ENCODE assay signal across 23 cellular contexts in genomic region chr1:194366705-194367104, GRCh38.
"Had no signal": no experiment of that assay in that cellular context is flagged by ENCODE, and none has a peak within 500 bp of the region (broad histone marks: within the 10 kb centered on the region; RNA-seq: fewer than 3 reads in every experiment).

No MANE protein-coding gene starts in this region.

- H3K27ac Mint-ChIP-seq: activated naive CD4-positive, alpha-beta T cell treated with anti-CD3 and anti-CD28 coated beads, Interleukin-2, amount 50 U/mL, for 72 hours; activated T-cell treated with anti-CD3 and anti-CD28 coated beads, Interleukin-2, amount 50 U/mL, for 24 hours; activated T-helper 17 cell treated with anti-CD3 and anti-CD28 coated beads, Interleukin-2, amount 50 U/mL, for 72 hours; naive thymus-derived CD4-positive, alpha-beta T cell; stimulated activated memory B cell treated with anti-CD40 and anti-IgM and Interleukin-4, amounts not matched to agents 10 μg/mL and 1 μg/mL and 100 μg/mL, for 72 hours; T-cell; T-helper 2 cell treated with Interferon-gamma antibody and Interleukin-4, amounts not matched to agents 5 μg/mL and 100 μg/mL, for 36 hours had no signal

- H3K4me3 ChIP-seq: heart right ventricle, lung, right lobe of liver, uterus had no signal

- H3K9me3 ChIP-seq: right lobe of liver, uterus had no signal

- DNase-seq: activated CD4-positive, alpha-beta T cell treated with anti-CD3 and anti-CD28 coated beads, Interleukin-2, amount 50 U/mL, for 4 hours; activated CD8-positive, alpha-beta memory T cell treated with anti-CD3 and anti-CD28 coated beads for 24 hours; activated CD8-positive, alpha-beta memory T cell treated with anti-CD3 and anti-CD28 coated beads, Interleukin-2, amount 50 U/mL, for 4 hours; activated T-cell treated with anti-CD3 and anti-CD28 coated beads, Interleukin-2, amount 50 U/mL, for 24 hours; caudate nucleus; effector memory CD4-positive, alpha-beta T cell; heart right ventricle; naive thymus-derived CD4-positive, alpha-beta T cell; occipital lobe; right lobe of liver; small intestine; stimulated activated CD4-positive, alpha-beta T cell treated with anti-CD3 and anti-CD28 coated beads, Interleukin-15, amount 100 ng/mL, for 24 hours; T-cell; uterus had no signal

- H3K27me3 Mint-ChIP-seq: activated T-helper 17 cell treated with anti-CD3 and anti-CD28 coated beads, Interleukin-2, amount 50 U/mL, for 72 hours; stimulated activated memory B cell treated with anti-CD40 and anti-IgM and Interleukin-4, amounts not matched to agents 10 μg/mL and 1 μg/mL and 100 μg/mL, for 72 hours had no signal

- H3K9me3 Mint-ChIP-seq: activated T-cell treated with anti-CD3 and anti-CD28 coated beads, Interleukin-2, amount 50 U/mL, for 24 hours; activated T-helper 17 cell treated with anti-CD3 and anti-CD28 coated beads, Interleukin-2, amount 50 U/mL, for 72 hours; naive thymus-derived CD4-positive, alpha-beta T cell; neural crest cell; T-cell; T-helper 2 cell treated with Interferon-gamma antibody and Interleukin-4, amounts not matched to agents 5 μg/mL and 100 μg/mL, for 36 hours had no signal

- H3K36me3 ChIP-seq: heart right ventricle, right lobe of liver, uterus had no signal

- ATAC-seq: activated naive CD4-positive, alpha-beta T cell treated with anti-CD3 and anti-CD28 coated beads, Interleukin-2, amount 50 U/mL, for 72 hours; activated T-helper 17 cell treated with anti-CD3 and anti-CD28 coated beads, Interleukin-2, amount 50 U/mL, for 72 hours; heart right ventricle; left lobe of liver; naive thymus-derived CD4-positive, alpha-beta T cell; right lobe of liver; stimulated activated memory B cell treated with anti-CD40 and anti-IgM and Interleukin-4, amounts not matched to agents 10 μg/mL and 1 μg/mL and 100 μg/mL, for 72 hours; T-cell had no signal

- H3K4me1 Mint-ChIP-seq: activated T-helper 17 cell treated with anti-CD3 and anti-CD28 coated beads, Interleukin-2, amount 50 U/mL, for 72 hours; naive thymus-derived CD4-positive, alpha-beta T cell; neural crest cell; stimulated activated memory B cell treated with anti-CD40 and anti-IgM and Interleukin-4, amounts not matched to agents 10 μg/mL and 1 μg/mL and 100 μg/mL, for 72 hours; T-cell had no signal

- H3K27me3 ChIP-seq: heart right ventricle, right lobe of liver, uterus had no signal

- H3K27ac ChIP-seq: heart right ventricle, right lobe of liver, uterus had no signal

- H3K4me1 ChIP-seq: right lobe of liver, uterus had no signal

- H3K36me3 Mint-ChIP-seq: activated naive CD4-positive, alpha-beta T cell treated with anti-CD3 and anti-CD28 coated beads, Interleukin-2, amount 50 U/mL, for 72 hours; naive thymus-derived CD4-positive, alpha-beta T cell; stimulated activated memory B cell treated with anti-CD40 and anti-IgM and Interleukin-4, amounts not matched to agents 10 μg/mL and 1 μg/mL and 100 μg/mL, for 72 hours; T-cell had no signal

- H3K4me3 Mint-ChIP-seq: activated T-cell treated with anti-CD3 and anti-CD28 coated beads, Interleukin-2, amount 50 U/mL, for 24 hours; activated T-helper 17 cell treated with anti-CD3 and anti-CD28 coated beads, Interleukin-2, amount 50 U/mL, for 72 hours; naive thymus-derived CD4-positive, alpha-beta T cell; neural crest cell; stimulated activated memory B cell treated with anti-CD40 and anti-IgM and Interleukin-4, amounts not matched to agents 10 μg/mL and 1 μg/mL and 100 μg/mL, for 72 hours; T-cell; T-helper 2 cell treated with Interferon-gamma antibody and Interleukin-4, amounts not matched to agents 5 μg/mL and 100 μg/mL, for 36 hours had no signal

- FAIRE-seq: endothelial cell of umbilical vein, small intestine, TTC549 had no signal
